ENCODE assay signal across 2 cellular contexts in genomic region chr3:191236635-191237034, GRCh38.
TF ChIP-seq lines count a peak whose summit lies in the region.

No MANE protein-coding gene starts in this region.

TF ChIP-seq in GM23338, 12 proteins besides CTCF, POLR2A, EP300 and RAD21:
- no peak for TF ChIP-seq REST (IDR thresholded peaks at IDR 0.05; ENCODE audit: unreplicated experiment)
- no peak for TF ChIP-seq ZNF114 (CRISPR knock-in tag; IDR thresholded peaks at IDR 0.05)
- TF ChIP-seq ETS1 (IDR thresholded peaks at IDR 0.05): no peak
- no peak for TF ChIP-seq EZH2phosphoT487 (IDR thresholded peaks at IDR 0.05; ENCODE audit: unreplicated experiment)
- TF ChIP-seq POLR2AphosphoS5 (IDR thresholded peaks at IDR 0.05; ENCODE audit: low read depth): no peak
- no peak; the same call in 1 of the 2 replicates for TF ChIP-seq ZNF331 (CRISPR knock-in tag; IDR thresholded peaks at IDR 0.05; ENCODE audit: low read depth)
- no peak for TF ChIP-seq JUNB (IDR thresholded peaks at IDR 0.05; ENCODE audit: unreplicated experiment)
- no peak for TF ChIP-seq NANOG (IDR thresholded peaks at IDR 0.05; ENCODE audit: borderline replicate concordance)
- TF ChIP-seq STAT1 (IDR thresholded peaks at IDR 0.05; ENCODE audit: unreplicated experiment): no peak
- TF ChIP-seq CREB1 (CRISPR knock-in tag; IDR thresholded peaks at IDR 0.05; ENCODE audit: low read depth): no peak
- no peak for TF ChIP-seq EZH2 (IDR thresholded peaks at IDR 0.05; ENCODE audit: low read depth, unreplicated experiment)
- TF ChIP-seq ZNF462 (CRISPR knock-in tag; IDR thresholded peaks at IDR 0.05): no peak
TF ChIP-seq in GM23338: peak in this region for 0.

TF ChIP-seq in WTC11, 78 proteins besides CTCF, POLR2A, EP300 and RAD21 (continued from another document):
- TF ChIP-seq ARID4B (CRISPR knock-in tag; IDR thresholded peaks at IDR 0.05; ENCODE audit: borderline replicate concordance) (no peak), FOXP1 (CRISPR knock-in tag; IDR thresholded peaks at IDR 0.05; ENCODE audit: borderline replicate concordance) (no peak), TEAD1 (CRISPR knock-in tag; IDR thresholded peaks at IDR 0.05) (no peak), MXD4 (CRISPR knock-in tag; IDR thresholded peaks at IDR 0.05; ENCODE audit: borderline replicate concordance) (peak; percentile 88), PREB (CRISPR knock-in tag; IDR thresholded peaks at IDR 0.05; ENCODE audit: borderline replicate concordance) (no peak), ATF1 (CRISPR knock-in tag; IDR thresholded peaks at IDR 0.05) (no peak), ZSCAN18 (CRISPR knock-in tag; IDR thresholded peaks at IDR 0.05) (peak; percentile 85), SP1 (CRISPR knock-in tag; conservative IDR thresholded peaks at IDR 0.05) (no peak)
